Comparison of ENCODE assay signal across 8 cellular contexts in the genomic region with DNA sequence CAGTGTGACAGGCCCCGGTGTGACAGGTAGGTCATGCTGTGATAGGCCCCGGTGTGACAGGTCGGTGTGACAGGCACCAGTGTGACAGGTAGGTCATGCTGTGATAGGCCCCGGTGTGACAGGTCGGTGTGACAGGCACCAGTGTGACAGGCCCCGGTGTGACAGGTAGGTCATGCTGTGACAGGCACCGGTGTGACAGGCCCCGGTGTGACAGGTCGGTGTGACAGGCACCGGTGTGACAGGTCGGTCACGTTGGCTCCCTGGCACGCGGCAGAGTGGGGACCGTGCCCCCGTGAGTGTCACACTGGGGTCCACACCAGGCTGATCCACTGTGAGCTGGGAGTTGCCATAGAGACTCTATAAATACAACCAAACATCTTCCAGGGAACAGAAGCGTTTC. TPM values are rescaled to one million over a fixed set of nuclear protein-coding genes. Genes with fewer than 3 reads are reported as not detected.
DNase-seq lines count a peak whose midpoint lies in the region; ATAC-seq and TF ChIP-seq lines count a peak whose summit lies in the region.
"Not testable (repeated sequence)": the region's sequence is repeated elsewhere in the genome, so short reads cannot be mapped to it uniquely, and the experiment has no call there.

No MANE protein-coding gene starts in this region.

- peaks cover 28% of the 10 kb centered on the region; the same call in 1 of the 2 replicates for H3K36me3 Mint-ChIP-seq in HFFc6 (ENCODE audit: low read depth)
- H3K36me3 Mint-ChIP-seq in activated naive CD4-positive, alpha-beta T cell treated with anti-CD3 and anti-CD28 coated beads for 36 hours (ENCODE audit: low read depth); glutamatergic neuron (ENCODE audit: unreplicated experiment); osteocyte (ENCODE audit: unreplicated experiment): not testable (repeated sequence)

- H3K9me3 Mint-ChIP-seq in HFFc6; activated naive CD4-positive, alpha-beta T cell treated with anti-CD3 and anti-CD28 coated beads for 36 hours; glutamatergic neuron (ENCODE audit: unreplicated experiment); osteocyte (ENCODE audit: unreplicated experiment): not testable (repeated sequence)

- TF ChIP-seq POLR2A in esophagus muscularis mucosa (IDR thresholded peaks at IDR 0.05; ENCODE audit: low read depth) = not testable (repeated sequence)

- H3K4me1 ChIP-seq in esophagus muscularis mucosa (peaks cover 24 to 51% (median 42%) of the 10 kb centered on the region in 4 donors), right cardiac atrium (ENCODE audit: control insufficient read depth, insufficient read depth, low read length) (peaks cover 13% of the 10 kb centered on the region), lower lobe of right lung (peaks cover 21% of the 10 kb centered on the region)
- not testable (repeated sequence) for H3K4me1 ChIP-seq in aorta (ENCODE audit: control insufficient read depth in 1 of 2, insufficient read depth in 2 of 2, low read length in 2 of 2)

- CTCF ChIA-PET in activated naive CD4-positive, alpha-beta T cell treated with anti-CD3 and anti-CD28 coated beads for 36 hours (lab: Charles Lee) = not testable (repeated sequence)

- not testable (repeated sequence) for TF ChIP-seq CTCF in HFFc6 (IDR thresholded peaks at IDR 0.05); esophagus muscularis mucosa (IDR thresholded peaks at IDR 0.05); glutamatergic neuron (IDR thresholded peaks at IDR 0.05; ENCODE audit: partially characterized antibody, unreplicated experiment); lower lobe of right lung (IDR thresholded peaks at IDR 0.05); osteocyte (IDR thresholded peaks at IDR 0.05)

- H3K4me3 Mint-ChIP-seq in HFFc6; activated naive CD4-positive, alpha-beta T cell treated with anti-CD3 and anti-CD28 coated beads for 36 hours; glutamatergic neuron (ENCODE audit: unreplicated experiment); osteocyte (ENCODE audit: unreplicated experiment): not testable (repeated sequence)

- H3K4me1 Mint-ChIP-seq in HFFc6 (ENCODE audit: low read depth) = peaks cover 26% of the 10 kb centered on the region
- H3K4me1 Mint-ChIP-seq in activated naive CD4-positive, alpha-beta T cell treated with anti-CD3 and anti-CD28 coated beads for 36 hours (ENCODE audit: low read depth) = peaks cover 12% of the 10 kb centered on the region
- peaks cover 19% of the 10 kb centered on the region for H3K4me1 Mint-ChIP-seq in glutamatergic neuron (ENCODE audit: low read depth, unreplicated experiment)
- peaks cover 22% of the 10 kb centered on the region for H3K4me1 Mint-ChIP-seq in osteocyte (ENCODE audit: unreplicated experiment)

- H3K9me3 ChIP-seq in esophagus muscularis mucosa; right cardiac atrium (ENCODE audit: control insufficient read depth, low read length); lower lobe of right lung; aorta (ENCODE audit: control insufficient read depth, low read length): not testable (repeated sequence)

- peaks cover 23 to 60% (median 57%) of the 10 kb centered on the region in 4 donors for H3K36me3 ChIP-seq in esophagus muscularis mucosa
- H3K36me3 ChIP-seq in lower lobe of right lung = peaks cover 39% of the 10 kb centered on the region
- peaks cover 0 to 19% of the 10 kb centered on the region in 2 donors for H3K36me3 ChIP-seq in aorta (ENCODE audit: control insufficient read depth in 1 of 2, insufficient read depth in 2 of 2, low read length in 1 of 2)

- not testable (repeated sequence) for H3K27me3 ChIP-seq in esophagus muscularis mucosa; right cardiac atrium (ENCODE audit: control insufficient read depth, insufficient read depth); lower lobe of right lung (ENCODE audit: low read depth); aorta (ENCODE audit: control insufficient read depth in 1 of 2, insufficient read depth in 2 of 2, low read length in 1 of 2)

- intact Hi-C loops in activated naive CD4-positive, alpha-beta T cell treated with anti-CD3 and anti-CD28 coated beads for 36 hours (cut with micrococcal nuclease); esophagus muscularis mucosa (cut with DNase I); right cardiac atrium (cut with DNase I); lower lobe of right lung (cut with DNase I): not testable (repeated sequence)
- intact Hi-C loops in aorta (cut with DNase I) = loop anchor here in 1 of 2 donors (2.0 kb wide), 1 partner anchor 29 kb away; no protein-coding TSS in a partner anchor

- H3K4me3 ChIP-seq in esophagus muscularis mucosa; right cardiac atrium (ENCODE audit: low read length); lower lobe of right lung; aorta (ENCODE audit: low read length in 2 of 2): not testable (repeated sequence)

- DNase-seq in HFFc6; activated naive CD4-positive, alpha-beta T cell treated with anti-CD3 and anti-CD28 coated beads for 36 hours; esophagus muscularis mucosa (ENCODE audit: extremely low spot score); osteocyte (ENCODE audit: extremely low spot score, unreplicated experiment): not testable (repeated sequence)
- DNase-seq in glutamatergic neuron (peak; percentile 10), right cardiac atrium (peak in 2 of 3 donors; percentile 44 to 55), lower lobe of right lung (peak; percentile 38), aorta (peak; percentile 39 to 73)

- H3K27me3 Mint-ChIP-seq in HFFc6 (ENCODE audit: insufficient read depth) = peaks cover 19% of the 10 kb centered on the region
- not testable (repeated sequence) for H3K27me3 Mint-ChIP-seq in activated naive CD4-positive, alpha-beta T cell treated with anti-CD3 and anti-CD28 coated beads for 36 hours (ENCODE audit: low read depth); glutamatergic neuron (ENCODE audit: unreplicated experiment); osteocyte (ENCODE audit: unreplicated experiment)

- H3K27ac Mint-ChIP-seq in HFFc6 (peak overlapping the region; percentile 67), osteocyte (ENCODE audit: unreplicated experiment) (peak overlapping the region; percentile 44)
- H3K27ac Mint-ChIP-seq in activated naive CD4-positive, alpha-beta T cell treated with anti-CD3 and anti-CD28 coated beads for 36 hours = peak overlapping the region; percentile 18
- H3K27ac Mint-ChIP-seq in glutamatergic neuron (ENCODE audit: unreplicated experiment) = not testable (repeated sequence)

- peak overlapping the region; percentile 58 to 94 (median 62) for H3K27ac ChIP-seq in esophagus muscularis mucosa (replicated peaks in 1 of 4)
- H3K27ac ChIP-seq in right cardiac atrium (ENCODE audit: low read length); lower lobe of right lung; aorta (ENCODE audit: low read depth in 1 of 2, low read length in 2 of 2): not testable (repeated sequence)

- not testable (repeated sequence) for TF ChIP-seq EP300 in esophagus muscularis mucosa (IDR thresholded peaks at IDR 0.05)

- not testable (repeated sequence) for ATAC-seq in right cardiac atrium; lower lobe of right lung; aorta (ENCODE audit: low FRiP score)

- WGBS in esophagus muscularis mucosa = 70% methylated on average over 15 of the region's 17 CpGs
- WGBS in right cardiac atrium = 89% methylated on average over 17 of the region's 17 CpGs
- WGBS in aorta, 2 donors = 89 to 92% methylated on average over 16 to 17 of the region's 17 CpGs

RNA-seq across cellular contexts. Expression of gene GAS6, which starts 29.9 kb away (rescaled TPM):
- 100 to 1,000 TPM; 669 to 813 (median 715) TPM for total RNA-seq in HFFc6 (2021; fragmentation: NEBNext Ultra II Directional; extraction: Animal tissue kit (Norgen Biotek cat#: 25700))
- 1 to 10 TPM; 1.7 to 3.2 TPM for total RNA-seq in activated naive CD4-positive, alpha-beta T cell treated with anti-CD3 and anti-CD28 coated beads for 36 hours
- 100 to 1,000 TPM; 241 to 459 (median 346) TPM for total RNA-seq in esophagus muscularis mucosa
- total RNA-seq in glutamatergic neuron (ENCODE audit: unreplicated experiment) = 47.6 TPM
- total RNA-seq in right cardiac atrium = 100 to 1,000 TPM; 197 to 213 (median 202) TPM
- 273 TPM for polyA plus RNA-seq in right cardiac atrium
- 111 TPM for total RNA-seq in lower lobe of right lung
- total RNA-seq in osteocyte = 14.8 and 15.0 TPM in 2 replicates
- total RNA-seq in aorta = 100 to 1,000 TPM; 317 to 348 TPM
- polyA plus RNA-seq in aorta = 100 to 1,000 TPM; 244 to 509 TPM
